In genomic region chr15:68276668-68277067, GRCh38 we compare ENCODE assay signal across 8 cellular contexts. TPM values are rescaled to one million over a fixed set of nuclear protein-coding genes. Genes with fewer than 3 reads are reported as not detected.
A peak's percentile ranks its signal among the peaks of the same experiment; 100 is the strongest.
DNase-seq lines count a peak whose midpoint lies in the region; ATAC-seq and TF ChIP-seq lines count a peak whose summit lies in the region.

No MANE protein-coding gene starts in this region.

- no peak overlapping the region for H3K4me3 ChIP-seq in body of pancreas
- H3K4me3 ChIP-seq in urinary bladder (ENCODE audit: low read depth, low read length), result peak overlapping the region; percentile 84

- H3K4me1 Mint-ChIP-seq in activated naive CD4-positive, alpha-beta T cell treated with anti-CD3 and anti-CD28 coated beads, Interleukin-2, amount 50 U/mL, for 24 hours, result peaks cover 46% of the 10 kb centered on the region
- H3K4me1 Mint-ChIP-seq in memory B cell, result peaks cover 33% of the 10 kb centered on the region

- TF ChIP-seq CTCF in body of pancreas (IDR thresholded peaks at IDR 0.05), result no peak

- H3K9me3 ChIP-seq in body of pancreas, result no peaks in the 10 kb centered on the region

- 40 to 50% methylated on average over 3 of the region's 3 CpGs for WGBS in body of pancreas, 2 donors
- WGBS in urinary bladder, result 25% methylated on average over 3 of the region's 3 CpGs

- TF ChIP-seq POLR2A in body of pancreas (IDR thresholded peaks at IDR 0.05), result no peak

- H3K36me3 ChIP-seq in body of pancreas (replicated peaks in 1 of 2; ENCODE audit: insufficient read depth in 1 of 2, low read depth in 2 of 2) (no peaks in the 10 kb centered on the region), urinary bladder (ENCODE audit: insufficient read depth) (no peaks in the 10 kb centered on the region)

- H3K27ac ChIP-seq in body of pancreas, result peak overlapping the region; percentile 79 to 98 (median 92)
- H3K27ac ChIP-seq in urinary bladder (ENCODE audit: low read depth), result peak overlapping the region; percentile 98

- no peak for DNase-seq in activated naive CD4-positive, alpha-beta T cell treated with Interleukin-2 at 50 U/mL for 16 hours
- DNase-seq in body of pancreas, result no peak
- DNase-seq in memory B cell (ENCODE audit: low spot score in 2 of 2), result no peak
- no peak for DNase-seq in HuH-7 (ENCODE audit: low spot score)
- DNase-seq in stimulated activated CD4-positive, alpha-beta T cell treated with anti-CD3 and anti-CD28 coated beads, Interleukin-12 subunit alpha, Interleukin-12 subunit beta, amount 100 ng/mL, for 4 hours, result no peak
- DNase-seq in NCI-H1694 treated with DMSO at 0.1 percent for 48 hours (lab: John Stamatoyannopoulos, UW), result no peak

- H3K27me3 Mint-ChIP-seq in activated naive CD4-positive, alpha-beta T cell treated with anti-CD3 and anti-CD28 coated beads, Interleukin-2, amount 50 U/mL, for 24 hours, result no peaks in the 10 kb centered on the region
- no peaks in the 10 kb centered on the region for H3K27me3 Mint-ChIP-seq in memory B cell

- intact Hi-C loops in body of pancreas (cut with DNase I), result no loop called here

- H3K36me3 Mint-ChIP-seq in activated naive CD4-positive, alpha-beta T cell treated with anti-CD3 and anti-CD28 coated beads, Interleukin-2, amount 50 U/mL, for 24 hours, result peaks cover 8% of the 10 kb centered on the region
- peaks cover 7% of the 10 kb centered on the region for H3K36me3 Mint-ChIP-seq in memory B cell

- no peaks in the 10 kb centered on the region for H3K27me3 ChIP-seq in body of pancreas

- H3K9me3 Mint-ChIP-seq in activated naive CD4-positive, alpha-beta T cell treated with anti-CD3 and anti-CD28 coated beads, Interleukin-2, amount 50 U/mL, for 24 hours, result no peaks in the 10 kb centered on the region
- H3K9me3 Mint-ChIP-seq in memory B cell, result no peaks in the 10 kb centered on the region

- ATAC-seq in body of pancreas (no peak), memory B cell (ENCODE audit: low read depth) (no peak)

- peak overlapping the region; percentile 99 for H3K27ac Mint-ChIP-seq in activated naive CD4-positive, alpha-beta T cell treated with anti-CD3 and anti-CD28 coated beads, Interleukin-2, amount 50 U/mL, for 24 hours
- peak overlapping the region; percentile 94 for H3K27ac Mint-ChIP-seq in memory B cell

- H3K4me3 Mint-ChIP-seq in activated naive CD4-positive, alpha-beta T cell treated with anti-CD3 and anti-CD28 coated beads, Interleukin-2, amount 50 U/mL, for 24 hours, result peak overlapping the region; percentile 92
- peak overlapping the region; percentile 96 for H3K4me3 Mint-ChIP-seq in memory B cell

- H3K4me1 ChIP-seq in body of pancreas (peaks cover 41% of the 10 kb centered on the region), urinary bladder (ENCODE audit: insufficient read depth) (peaks cover 4% of the 10 kb centered on the region)

RNA-seq across cellular contexts. Expression of gene FEM1B, which starts 0.9 kb away (rescaled TPM):
- total RNA-seq in body of pancreas (10 to 100 TPM; 10.5 to 19.7 TPM), urinary bladder (103 TPM)
- polyA plus RNA-seq in urinary bladder, result 32.4 TPM

RNA-seq across cellular contexts. Expression of gene CLN6, which starts 47.1 kb away (rescaled TPM):
- 10 to 100 TPM; 12.7 to 21.1 TPM for total RNA-seq in body of pancreas
- total RNA-seq in urinary bladder, result 17.3 TPM
- polyA plus RNA-seq in urinary bladder, result 22.0 TPM
